1 cellular context compared by ENCODE assay signal in the genomic region with DNA sequence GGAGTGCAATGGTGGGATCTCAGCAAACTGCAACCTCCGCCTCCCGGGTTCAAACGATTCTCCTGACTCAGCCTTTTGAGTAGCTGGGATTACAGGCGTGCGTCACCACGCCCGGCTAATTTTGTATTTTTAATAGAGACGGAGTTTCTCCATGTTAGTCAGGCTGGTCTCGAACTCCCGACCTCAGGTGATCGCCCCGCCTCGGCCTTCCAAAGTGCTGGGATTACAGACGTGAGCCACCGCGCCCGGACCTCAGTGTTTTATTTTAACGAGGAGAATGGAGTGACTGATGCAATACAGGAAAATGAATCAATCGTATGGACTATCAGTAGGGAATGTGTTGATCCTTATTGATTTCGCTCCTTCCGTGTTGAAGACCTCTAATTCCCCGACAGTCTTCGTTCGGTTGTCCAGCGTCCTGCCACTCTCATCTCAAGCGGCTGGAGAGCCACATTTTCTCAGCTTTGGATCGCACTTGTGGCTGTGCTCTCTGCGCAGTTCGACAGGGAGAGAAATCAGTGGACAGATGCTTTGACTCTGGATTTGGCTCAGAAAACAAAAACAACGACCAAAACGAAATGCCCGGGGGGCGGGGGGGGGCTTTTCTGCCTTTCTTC.
TF ChIP-seq lines count a peak whose summit lies in the region.

No MANE protein-coding gene starts in this region.

TF ChIP-seq in HepG2, 621 proteins besides CTCF, POLR2A, EP300 and RAD21 (continued from another document and continues in another):
- TF ChIP-seq, protein P1, sequence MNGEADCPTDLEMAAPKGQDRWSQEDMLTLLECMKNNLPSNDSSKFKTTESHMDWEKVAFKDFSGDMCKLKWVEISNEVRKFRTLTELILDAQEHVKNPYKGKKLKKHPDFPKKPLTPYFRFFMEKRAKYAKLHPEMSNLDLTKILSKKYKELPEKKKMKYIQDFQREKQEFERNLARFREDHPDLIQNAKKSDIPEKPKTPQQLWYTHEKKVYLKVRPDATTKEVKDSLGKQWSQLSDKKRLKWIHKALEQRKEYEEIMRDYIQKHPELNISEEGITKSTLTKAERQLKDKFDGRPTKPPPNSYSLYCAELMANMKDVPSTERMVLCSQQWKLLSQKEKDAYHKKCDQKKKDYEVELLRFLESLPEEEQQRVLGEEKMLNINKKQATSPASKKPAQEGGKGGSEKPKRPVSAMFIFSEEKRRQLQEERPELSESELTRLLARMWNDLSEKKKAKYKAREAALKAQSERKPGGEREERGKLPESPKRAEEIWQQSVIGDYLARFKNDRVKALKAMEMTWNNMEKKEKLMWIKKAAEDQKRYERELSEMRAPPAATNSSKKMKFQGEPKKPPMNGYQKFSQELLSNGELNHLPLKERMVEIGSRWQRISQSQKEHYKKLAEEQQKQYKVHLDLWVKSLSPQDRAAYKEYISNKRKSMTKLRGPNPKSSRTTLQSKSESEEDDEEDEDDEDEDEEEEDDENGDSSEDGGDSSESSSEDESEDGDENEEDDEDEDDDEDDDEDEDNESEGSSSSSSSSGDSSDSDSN (CRISPR knock-in tag; IDR thresholded peaks at IDR 0.05): peak; percentile 43; the same call in 1 of the 2 replicates
- TF ChIP-seq ZSCAN12 (CRISPR knock-in tag; IDR thresholded peaks at IDR 0.05) (no peak), ZNF432 (CRISPR knock-in tag; IDR thresholded peaks at IDR 0.05; ENCODE audit: borderline replicate concordance) (no peak), MXD4 (CRISPR knock-in tag; IDR thresholded peaks at IDR 0.05) (no peak), ARNT (IDR thresholded peaks at IDR 0.05) (no peak), GABPB1 (CRISPR knock-in tag; IDR thresholded peaks at IDR 0.05) (peak; percentile 25; the same call in 1 of the 2 replicates), MXD3 (CRISPR knock-in tag; IDR thresholded peaks at IDR 0.05) (0 out of 2 replicates have a peak, but pooled peaks have one; percentile 50), ATAD3A (CRISPR knock-in tag; IDR thresholded peaks at IDR 0.05) (no peak), ZNF644 (CRISPR knock-in tag; IDR thresholded peaks at IDR 0.05; ENCODE audit: low read depth) (0 out of 2 replicates have a peak, but pooled peaks have one; percentile 7), YEATS2 (CRISPR knock-in tag; IDR thresholded peaks at IDR 0.05; ENCODE audit: borderline replicate concordance) (no peak), ESRRA (CRISPR knock-in tag; IDR thresholded peaks at IDR 0.05; ENCODE audit: low read depth) (no peak), PRPF4 (IDR thresholded peaks at IDR 0.05; ENCODE audit: low read depth, low read length, poor library complexity, severe bottlenecking) (no peak), RAD51 (IDR thresholded peaks at IDR 0.05; ENCODE audit: borderline replicate concordance) (no peak), ZNF839 (CRISPR knock-in tag; IDR thresholded peaks at IDR 0.05; ENCODE audit: borderline replicate concordance) (no peak), BCL6 (CRISPR knock-in tag; IDR thresholded peaks at IDR 0.05) (no peak; the same call in 1 of the 2 replicates), ZNF550 (CRISPR knock-in tag; IDR thresholded peaks at IDR 0.05; ENCODE audit: borderline replicate concordance) (no peak), ZNF446 (CRISPR knock-in tag; IDR thresholded peaks at IDR 0.05) (no peak), FOXJ3 (CRISPR knock-in tag; IDR thresholded peaks at IDR 0.05; ENCODE audit: borderline replicate concordance) (no peak), CEBPG (CRISPR knock-in tag; IDR thresholded peaks at IDR 0.05) (peak; percentile 78), ZNF768 (CRISPR knock-in tag; IDR thresholded peaks at IDR 0.05) (no peak), ZNF703 (CRISPR knock-in tag; IDR thresholded peaks at IDR 0.05; ENCODE audit: borderline replicate concordance) (no peak), CBX1 (IDR thresholded peaks at IDR 0.05; ENCODE audit: low read depth) (no peak), ZNF589 (CRISPR knock-in tag; conservative IDR thresholded peaks at IDR 0.05) (no peak), FUBP1 (CRISPR knock-in tag; IDR thresholded peaks at IDR 0.05; ENCODE audit: borderline replicate concordance) (no peak), ZNF598 (CRISPR knock-in tag; IDR thresholded peaks at IDR 0.05; ENCODE audit: borderline replicate concordance) (no peak), THAP8 (CRISPR knock-in tag; IDR thresholded peaks at IDR 0.05; ENCODE audit: borderline replicate concordance) (no peak), POGK (CRISPR knock-in tag; conservative IDR thresholded peaks at IDR 0.05) (0 out of 2 replicates have a peak, but pooled peaks have one; percentile 60), NFKBIZ (CRISPR knock-in tag; IDR thresholded peaks at IDR 0.05) (no peak), ZNF251 (CRISPR knock-in tag; IDR thresholded peaks at IDR 0.05) (no peak), PHF8 (CRISPR knock-in tag; IDR thresholded peaks at IDR 0.05) (no peak), ZNF101 (CRISPR knock-in tag; IDR thresholded peaks at IDR 0.05; ENCODE audit: borderline replicate concordance, low read depth) (no peak), IRF2 (CRISPR knock-in tag; IDR thresholded peaks at IDR 0.05) (no peak; the same call in 1 of the 2 replicates), ZSCAN30 (CRISPR knock-in tag; IDR thresholded peaks at IDR 0.05) (no peak), HOXA3 (CRISPR knock-in tag; IDR thresholded peaks at IDR 0.05) (0 out of 2 replicates have a peak, but pooled peaks have one; percentile 4), ZNF780A (CRISPR knock-in tag; IDR thresholded peaks at IDR 0.05) (no peak), DDIT3 (CRISPR knock-in tag; IDR thresholded peaks at IDR 0.05) (no peak), GZF1 (CRISPR knock-in tag; IDR thresholded peaks at IDR 0.05) (no peak), ZNF225 (CRISPR knock-in tag; IDR thresholded peaks at IDR 0.05) (no peak), KLF12 (CRISPR knock-in tag; IDR thresholded peaks at IDR 0.05; ENCODE audit: borderline replicate concordance) (no peak), ZNF564 (CRISPR knock-in tag; IDR thresholded peaks at IDR 0.05) (no peak), MED13 (CRISPR knock-in tag; IDR thresholded peaks at IDR 0.05) (no peak), ASH2L (IDR thresholded peaks at IDR 0.05; ENCODE audit: insufficient read length, low read depth, low read length) (no peak), KDM1A (CRISPR knock-in tag; IDR thresholded peaks at IDR 0.05) (no peak; the same call in 1 of the 2 replicates), ZNF382 (CRISPR knock-in tag; IDR thresholded peaks at IDR 0.05; ENCODE audit: borderline replicate concordance) (no peak), SP4 (CRISPR knock-in tag; IDR thresholded peaks at IDR 0.05) (no peak), ZNF552 (CRISPR knock-in tag; IDR thresholded peaks at IDR 0.05; ENCODE audit: borderline replicate concordance) (no peak)
- TF ChIP-seq, protein P2, sequence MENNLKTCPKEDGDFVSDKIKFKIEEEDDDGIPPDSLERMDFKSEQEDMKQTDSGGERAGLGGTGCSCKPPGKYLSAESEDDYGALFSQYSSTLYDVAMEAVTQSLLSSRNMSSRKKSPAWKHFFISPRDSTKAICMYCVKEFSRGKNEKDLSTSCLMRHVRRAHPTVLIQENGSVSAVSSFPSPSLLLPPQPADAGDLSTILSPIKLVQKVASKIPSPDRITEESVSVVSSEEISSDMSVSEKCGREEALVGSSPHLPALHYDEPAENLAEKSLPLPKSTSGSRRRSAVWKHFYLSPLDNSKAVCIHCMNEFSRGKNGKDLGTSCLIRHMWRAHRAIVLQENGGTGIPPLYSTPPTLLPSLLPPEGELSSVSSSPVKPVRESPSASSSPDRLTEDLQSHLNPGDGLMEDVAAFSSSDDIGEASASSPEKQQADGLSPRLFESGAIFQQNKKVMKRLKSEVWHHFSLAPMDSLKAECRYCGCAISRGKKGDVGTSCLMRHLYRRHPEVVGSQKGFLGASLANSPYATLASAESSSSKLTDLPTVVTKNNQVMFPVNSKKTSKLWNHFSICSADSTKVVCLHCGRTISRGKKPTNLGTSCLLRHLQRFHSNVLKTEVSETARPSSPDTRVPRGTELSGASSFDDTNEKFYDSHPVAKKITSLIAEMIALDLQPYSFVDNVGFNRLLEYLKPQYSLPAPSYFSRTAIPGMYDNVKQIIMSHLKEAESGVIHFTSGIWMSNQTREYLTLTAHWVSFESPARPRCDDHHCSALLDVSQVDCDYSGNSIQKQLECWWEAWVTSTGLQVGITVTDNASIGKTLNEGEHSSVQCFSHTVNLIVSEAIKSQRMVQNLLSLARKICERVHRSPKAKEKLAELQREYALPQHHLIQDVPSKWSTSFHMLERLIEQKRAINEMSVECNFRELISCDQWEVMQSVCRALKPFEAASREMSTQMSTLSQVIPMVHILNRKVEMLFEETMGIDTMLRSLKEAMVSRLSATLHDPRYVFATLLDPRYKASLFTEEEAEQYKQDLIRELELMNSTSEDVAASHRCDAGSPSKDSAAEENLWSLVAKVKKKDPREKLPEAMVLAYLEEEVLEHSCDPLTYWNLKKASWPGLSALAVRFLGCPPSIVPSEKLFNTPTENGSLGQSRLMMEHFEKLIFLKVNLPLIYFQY (CRISPR knock-in tag; IDR thresholded peaks at IDR 0.05; ENCODE audit: borderline replicate concordance): no peak
- TF ChIP-seq, protein P3, sequence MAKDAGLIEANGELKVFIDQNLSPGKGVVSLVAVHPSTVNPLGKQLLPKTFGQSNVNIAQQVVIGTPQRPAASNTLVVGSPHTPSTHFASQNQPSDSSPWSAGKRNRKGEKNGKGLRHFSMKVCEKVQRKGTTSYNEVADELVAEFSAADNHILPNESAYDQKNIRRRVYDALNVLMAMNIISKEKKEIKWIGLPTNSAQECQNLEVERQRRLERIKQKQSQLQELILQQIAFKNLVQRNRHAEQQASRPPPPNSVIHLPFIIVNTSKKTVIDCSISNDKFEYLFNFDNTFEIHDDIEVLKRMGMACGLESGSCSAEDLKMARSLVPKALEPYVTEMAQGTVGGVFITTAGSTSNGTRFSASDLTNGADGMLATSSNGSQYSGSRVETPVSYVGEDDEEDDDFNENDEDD (CRISPR knock-in tag; IDR thresholded peaks at IDR 0.05; ENCODE audit: borderline replicate concordance): no peak
- TF ChIP-seq, protein P4, sequence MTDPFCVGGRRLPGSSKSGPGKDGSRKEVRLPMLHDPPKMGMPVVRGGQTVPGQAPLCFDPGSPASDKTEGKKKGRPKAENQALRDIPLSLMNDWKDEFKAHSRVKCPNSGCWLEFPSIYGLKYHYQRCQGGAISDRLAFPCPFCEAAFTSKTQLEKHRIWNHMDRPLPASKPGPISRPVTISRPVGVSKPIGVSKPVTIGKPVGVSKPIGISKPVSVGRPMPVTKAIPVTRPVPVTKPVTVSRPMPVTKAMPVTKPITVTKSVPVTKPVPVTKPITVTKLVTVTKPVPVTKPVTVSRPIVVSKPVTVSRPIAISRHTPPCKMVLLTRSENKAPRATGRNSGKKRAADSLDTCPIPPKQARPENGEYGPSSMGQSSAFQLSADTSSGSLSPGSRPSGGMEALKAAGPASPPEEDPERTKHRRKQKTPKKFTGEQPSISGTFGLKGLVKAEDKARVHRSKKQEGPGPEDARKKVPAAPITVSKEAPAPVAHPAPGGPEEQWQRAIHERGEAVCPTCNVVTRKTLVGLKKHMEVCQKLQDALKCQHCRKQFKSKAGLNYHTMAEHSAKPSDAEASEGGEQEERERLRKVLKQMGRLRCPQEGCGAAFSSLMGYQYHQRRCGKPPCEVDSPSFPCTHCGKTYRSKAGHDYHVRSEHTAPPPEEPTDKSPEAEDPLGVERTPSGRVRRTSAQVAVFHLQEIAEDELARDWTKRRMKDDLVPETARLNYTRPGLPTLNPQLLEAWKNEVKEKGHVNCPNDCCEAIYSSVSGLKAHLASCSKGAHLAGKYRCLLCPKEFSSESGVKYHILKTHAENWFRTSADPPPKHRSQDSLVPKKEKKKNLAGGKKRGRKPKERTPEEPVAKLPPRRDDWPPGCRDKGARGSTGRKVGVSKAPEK (CRISPR knock-in tag; IDR thresholded peaks at IDR 0.05; ENCODE audit: borderline replicate concordance): no peak
